Comparison of ENCODE assay signal across 14 cellular contexts in the genomic region with DNA sequence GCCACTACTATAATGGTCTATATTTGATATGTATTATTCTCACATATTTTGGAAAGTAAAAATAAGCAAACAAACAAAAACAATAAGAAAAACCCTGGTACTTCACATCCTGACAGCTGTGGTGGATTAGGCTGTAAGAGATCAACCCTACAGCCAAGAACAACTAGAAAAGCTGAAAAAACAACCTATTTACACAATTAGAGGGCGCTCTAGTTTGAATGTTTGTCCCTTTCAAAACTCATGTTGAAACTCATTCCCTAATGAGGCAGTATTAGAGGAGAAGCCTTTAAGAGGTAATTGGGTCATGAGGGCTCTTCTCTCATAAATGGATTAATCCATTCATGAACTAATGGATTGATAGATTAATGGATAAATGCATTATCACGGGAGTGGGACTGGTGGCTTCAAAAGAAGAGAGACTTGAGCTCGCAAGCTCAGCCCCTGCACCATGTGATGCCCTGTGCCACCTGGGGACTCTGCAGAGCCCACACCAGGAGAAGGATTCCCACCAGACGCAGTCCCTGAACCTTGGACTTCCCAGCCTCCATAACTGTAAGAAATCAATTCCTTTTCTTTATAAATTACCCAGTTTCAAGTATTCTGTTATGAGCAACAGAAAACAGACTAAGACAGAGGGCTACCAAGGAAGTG.
A peak's percentile ranks its signal among the peaks of the same experiment; 100 is the strongest.
DNase-seq lines count a peak whose midpoint lies in the region; TF ChIP-seq lines count a peak whose summit lies in the region.
"Had no signal": no experiment of that assay in that cellular context is flagged by ENCODE, and none has a peak within 500 bp of the region (broad histone marks: within the 10 kb centered on the region; RNA-seq: fewer than 3 reads in every experiment).

No MANE protein-coding gene starts in this region.

- H3K4me1 ChIP-seq in H9 (ENCODE audit: insufficient read depth, low read length) (no peaks in the 10 kb centered on the region), spleen (no peaks in the 10 kb centered on the region)
- H3K4me1 ChIP-seq: colonic mucosa, esophagus muscularis mucosa had no signal

- no peaks in the 10 kb centered on the region for H3K27me3 ChIP-seq in H9 (ENCODE audit: insufficient read depth, low read length)
- no peaks in the 10 kb centered on the region for H3K27me3 ChIP-seq in spleen (replicated peaks in 1 of 7)
- H3K27me3 ChIP-seq: colonic mucosa, esophagus muscularis mucosa had no signal

- no peak overlapping the region for H4K8ac ChIP-seq in H9 (replicated peaks; ENCODE audit: insufficient read length, low read depth, low read length)

- no peak overlapping the region for H2AFZ ChIP-seq in H9 (ENCODE audit: low read length)

- H3K27ac Mint-ChIP-seq in H9 (no peak overlapping the region), progenitor cell of endocrine pancreas (no peak overlapping the region)
- H3K27ac Mint-ChIP-seq: IgD-negative memory B cell had no signal

- H4K20me1 ChIP-seq in H9 (ENCODE audit: control insufficient read depth, insufficient read depth, insufficient read length): no peaks in the 10 kb centered on the region

- H3K14ac ChIP-seq in H9 (ENCODE audit: insufficient read depth, low read length): no peak overlapping the region

- H3K9me3 Mint-ChIP-seq in H9 (no peaks in the 10 kb centered on the region), progenitor cell of endocrine pancreas (ENCODE audit: low read depth) (no peaks in the 10 kb centered on the region)
- H3K9me3 Mint-ChIP-seq: IgD-negative memory B cell had no signal

- H4K5ac ChIP-seq in H9 (ENCODE audit: insufficient read length, low read depth, low read length): no peak overlapping the region

- no peak overlapping the region for H2BK12ac ChIP-seq in H9 (ENCODE audit: insufficient read length, low read depth, low read length)

- H3K27me3 Mint-ChIP-seq in H9 (ENCODE audit: low read depth) (no peaks in the 10 kb centered on the region), progenitor cell of endocrine pancreas (no peaks in the 10 kb centered on the region)
- H3K27me3 Mint-ChIP-seq: IgD-negative memory B cell had no signal

- no peak for TF ChIP-seq POLR2A in spleen (IDR thresholded peaks at IDR 0.05)

- H3K36me3 ChIP-seq in spleen: no peaks in the 10 kb centered on the region
- H3K36me3 ChIP-seq: colonic mucosa, esophagus muscularis mucosa had no signal

- no peak overlapping the region for H4K91ac ChIP-seq in H9 (ENCODE audit: insufficient read length, low read depth, low read length)

- H2BK120ac ChIP-seq in H9 (ENCODE audit: low read depth, low read length, poor library complexity, severe bottlenecking): no peak overlapping the region

- intact Hi-C loops in spleen (cut with DNase I; ENCODE audit: low total_unique reads): no loop called here

- H3K23ac ChIP-seq in H9 (ENCODE audit: insufficient read length, low read depth, low read length): no peak overlapping the region

- no peaks in the 10 kb centered on the region for H3K9me3 ChIP-seq in H9 (ENCODE audit: control insufficient read depth, low read depth, low read length)
- peaks cover 0 to 6% (median 0%) of the 10 kb centered on the region in 8 donors for H3K9me3 ChIP-seq in spleen
- H3K9me3 ChIP-seq: colonic mucosa, esophagus muscularis mucosa had no signal

- H3K4me3 Mint-ChIP-seq in H9 (no peak overlapping the region), progenitor cell of endocrine pancreas (ENCODE audit: low read depth) (no peak overlapping the region)
- H3K4me3 Mint-ChIP-seq: IgD-negative memory B cell had no signal

- no peak overlapping the region for H3K27ac ChIP-seq in H9 (ENCODE audit: insufficient read length, low read depth, low read length)
- no peak overlapping the region for H3K27ac ChIP-seq in spleen
- H3K27ac ChIP-seq: colonic mucosa, esophagus muscularis mucosa, skin epidermis had no signal

- H3K4me1 Mint-ChIP-seq in H9 (no peaks in the 10 kb centered on the region), progenitor cell of endocrine pancreas (ENCODE audit: low read depth) (no peaks in the 10 kb centered on the region)
- H3K4me1 Mint-ChIP-seq: IgD-negative memory B cell had no signal

- no peaks in the 10 kb centered on the region for H3K79me2 ChIP-seq in H9 (ENCODE audit: insufficient read depth, low read length)

- no peak overlapping the region for H3K4me2 ChIP-seq in H9 (ENCODE audit: insufficient read depth, insufficient read length, low read length)

- no CpG with 5 or more reads among the region's 4 CpGs for WGBS in H9 (ENCODE audit: extremely low coverage, insufficient read length, low lambda C conversion rate)
- 72 to 82% (median 76%) methylated on average over 4 of the region's 4 CpGs for WGBS in spleen, 5 donors

- no peak overlapping the region for H2AK5ac ChIP-seq in H9 (ENCODE audit: insufficient read length, low read length)

- DNase-seq in H9 (peak; percentile 29), NCI-H69 (lab: John Stamatoyannopoulos, UW) (peak; percentile 34), choroid plexus epithelial cell (ENCODE audit: low read depth) (peak; percentile 56), progenitor cell of endocrine pancreas (ENCODE audit: low spot score, unreplicated experiment) (no peak), spleen (no peak), GOT3 (lab: John Stamatoyannopoulos, UW) (no peak)
- no peak for DNase-seq in activated naive CD4-positive, alpha-beta T cell treated with Interleukin-2 at 50 U/mL for 16 hours
- DNase-seq: activated T-cell treated with anti-CD3 and anti-CD28 coated beads, Interleukin-2, amount 50 U/mL, for 1 hour; colonic mucosa; NCI-H2029 treated with DMSO at 0.1 percent for 48 hours; nucleus accumbens had no signal

- no peak overlapping the region for H2BK20ac ChIP-seq in H9 (ENCODE audit: low read depth, low read length, poor library complexity, severe bottlenecking)

- H3K23me2 ChIP-seq in H9 (ENCODE audit: insufficient read length, low read depth, low read length, poor library complexity, severe bottlenecking): no peaks in the 10 kb centered on the region

- H3K18ac ChIP-seq in H9 (ENCODE audit: insufficient read length, low read depth, low read length): no peak overlapping the region

- peak; percentile 66 for TF ChIP-seq CTCF in H9 (conservative IDR thresholded peaks at IDR 0.05)
- TF ChIP-seq CTCF in choroid plexus epithelial cell (conservative IDR thresholded peaks at IDR 0.05; ENCODE audit: low read depth, low read length): peak; percentile 41
- TF ChIP-seq CTCF in progenitor cell of endocrine pancreas (IDR thresholded peaks at IDR 0.05; ENCODE audit: unreplicated experiment): peak; percentile 16
- TF ChIP-seq CTCF in spleen (IDR thresholded peaks at IDR 0.05 in 8 of 11, conservative IDR thresholded peaks at IDR 0.05 in 3 of 11): no peak

- H3T11ph ChIP-seq in H9 (ENCODE audit: low read length): no peak overlapping the region

- H3K4ac ChIP-seq in H9 (ENCODE audit: low read depth, low read length): no peak overlapping the region

- no peak overlapping the region for H3K56ac ChIP-seq in H9 (ENCODE audit: insufficient read length, low read depth, low read length)

- H3K9ac ChIP-seq in H9 (ENCODE audit: extremely low read depth, insufficient read length, low read length): no peak overlapping the region

- no peaks in the 10 kb centered on the region for H3K36me3 Mint-ChIP-seq in H9 (ENCODE audit: insufficient read depth in 1 of 3, low read depth in 3 of 3)
- no peaks in the 10 kb centered on the region for H3K36me3 Mint-ChIP-seq in progenitor cell of endocrine pancreas (ENCODE audit: insufficient read depth)
- H3K36me3 Mint-ChIP-seq: IgD-negative memory B cell had no signal

- no peak overlapping the region for H2BK15ac ChIP-seq in H9 (ENCODE audit: low read depth, low read length)

- no peaks in the 10 kb centered on the region for H3K79me1 ChIP-seq in H9 (ENCODE audit: insufficient read depth, low read depth, low read length, poor library complexity, severe bottlenecking)

- H3K4me3 ChIP-seq in choroid plexus epithelial cell (ENCODE audit: low read depth, low read length): no peak overlapping the region
- no peak overlapping the region for H3K4me3 ChIP-seq in spleen
- H3K4me3 ChIP-seq: colonic mucosa, esophagus muscularis mucosa, skin epidermis had no signal

- H2BK5ac ChIP-seq in H9 (ENCODE audit: insufficient read length, low read length): no peak overlapping the region

Comparison
In these comparisons a context has a peak if more than half of its experiments do, and no peak if none do; other contexts are left out.
1. DNase-seq: peak in H9 (single experiment), NCI-H69 (single experiment) and choroid plexus epithelial cell (single experiment); none in progenitor cell of endocrine pancreas (single experiment), spleen (single experiment), GOT3 (single experiment) and activated naive CD4-positive, alpha-beta T cell treated with Interleukin-2 at 50 U/mL for 16 hours (single experiment).
2. CTCF ChIP-seq: peak in H9 (single experiment), choroid plexus epithelial cell (single experiment) and progenitor cell of endocrine pancreas (single experiment); none in spleen (0 of 11).